8 cellular contexts compared by ENCODE assay signal in the genomic region with DNA sequence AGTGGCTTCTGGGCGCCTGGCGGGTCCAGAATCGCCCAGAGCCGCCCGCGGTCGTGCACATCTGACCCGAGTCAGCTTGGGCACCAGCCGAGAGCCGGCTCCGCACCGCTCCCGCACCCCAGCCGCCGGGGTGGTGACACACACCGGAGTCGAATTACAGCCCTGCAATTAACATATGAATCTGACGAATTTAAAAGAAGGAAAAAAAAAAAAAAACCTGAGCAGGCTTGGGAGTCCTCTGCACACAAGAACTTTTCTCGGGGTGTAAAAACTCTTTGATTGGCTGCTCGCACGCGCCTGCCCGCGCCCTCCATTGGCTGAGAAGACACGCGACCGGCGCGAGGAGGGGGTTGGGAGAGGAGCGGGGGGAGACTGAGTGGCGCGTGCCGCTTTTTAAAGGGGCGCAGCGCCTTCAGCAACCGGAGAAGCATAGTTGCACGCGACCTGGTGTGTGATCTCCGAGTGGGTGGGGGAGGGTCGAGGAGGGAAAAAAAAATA. TPM values are rescaled to one million over a fixed set of nuclear protein-coding genes. Genes with fewer than 3 reads are reported as not detected.
DNase-seq lines count a peak whose midpoint lies in the region; ATAC-seq and TF ChIP-seq lines count a peak whose summit lies in the region.

A gene with protein sequence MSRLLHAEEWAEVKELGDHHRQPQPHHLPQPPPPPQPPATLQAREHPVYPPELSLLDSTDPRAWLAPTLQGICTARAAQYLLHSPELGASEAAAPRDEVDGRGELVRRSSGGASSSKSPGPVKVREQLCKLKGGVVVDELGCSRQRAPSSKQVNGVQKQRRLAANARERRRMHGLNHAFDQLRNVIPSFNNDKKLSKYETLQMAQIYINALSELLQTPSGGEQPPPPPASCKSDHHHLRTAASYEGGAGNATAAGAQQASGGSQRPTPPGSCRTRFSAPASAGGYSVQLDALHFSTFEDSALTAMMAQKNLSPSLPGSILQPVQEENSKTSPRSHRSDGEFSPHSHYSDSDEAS (plus strand): TSS at position 422 of the 498 bp plus-strand sequence. CDS start 174 bp downstream, outside the sequence.

- peaks cover 26% of the 10 kb centered on the region for H3K27me3 Mint-ChIP-seq in memory B cell

- no peaks in the 10 kb centered on the region for H3K36me3 Mint-ChIP-seq in memory B cell

- peaks cover 27% of the 10 kb centered on the region for H3K27me3 ChIP-seq in MG63
- H3K27me3 ChIP-seq in brain microvascular endothelial cell (replicated peaks) = peaks cover 61% of the 10 kb centered on the region

- no peak within 1 kb of the TSS for H3K27ac Mint-ChIP-seq in memory B cell

- no peaks in the 10 kb centered on the region for H3K36me3 ChIP-seq in ES-I3 (ENCODE audit: insufficient read depth, low read length)
- H3K36me3 ChIP-seq in MG63 = no peaks in the 10 kb centered on the region
- H3K36me3 ChIP-seq in brain microvascular endothelial cell (replicated peaks) = no peaks in the 10 kb centered on the region

- no peak within 1 kb of the TSS for H3K27ac ChIP-seq in brain microvascular endothelial cell

- H3K4me1 Mint-ChIP-seq in memory B cell = peaks cover 4% of the 10 kb centered on the region

- DNase-seq in MG63 (peak; percentile 2), brain microvascular endothelial cell (no peak), memory B cell (ENCODE audit: low spot score in 2 of 2) (no peak), omental fat pad (ENCODE audit: low spot score) (no peak), NCI-H128 (lab: John Stamatoyannopoulos, UW; ENCODE audit: unreplicated experiment) (no peak)

- no peak for TF ChIP-seq POLR2A in GM18505 (IDR thresholded peaks at IDR 0.05; ENCODE audit: borderline replicate concordance, extremely low read depth, insufficient read depth, insufficient read length)

- no peak for ATAC-seq in memory B cell (ENCODE audit: low read depth)
- ATAC-seq in GM21825 (IDR thresholded peaks at IDR 0.05; ENCODE audit: unreplicated experiment) = no peak
- no peak for ATAC-seq in omental fat pad (ENCODE audit: low FRiP score)
- ATAC-seq in GM18505 (IDR thresholded peaks at IDR 0.05; ENCODE audit: unreplicated experiment) = no peak

- H3K9ac ChIP-seq in ES-I3 (ENCODE audit: low read depth, low read length) = peak within 1 kb of the TSS; percentile 49

- in situ Hi-C loops in brain microvascular endothelial cell (cut with HindIII; ENCODE audit: low pct_ligation_motif_present, low sequenced_read_pairs) = no loop called here

- peaks cover 5% of the 10 kb centered on the region for H3K4me1 ChIP-seq in ES-I3 (ENCODE audit: insufficient read depth, low read length)

- H3K9me3 ChIP-seq in ES-I3 (ENCODE audit: control insufficient read depth, insufficient read depth, low read length) = no peaks in the 10 kb centered on the region
- no peaks in the 10 kb centered on the region for H3K9me3 ChIP-seq in MG63

- no peak within 1 kb of the TSS for H3K4me3 ChIP-seq in MG63
- peak within 1 kb of the TSS; percentile 17 for H3K4me3 ChIP-seq in brain microvascular endothelial cell (ENCODE audit: low read depth, low read length)

- H3K4me3 Mint-ChIP-seq in memory B cell = peak within 1 kb of the TSS; percentile 65

- H3K9me3 Mint-ChIP-seq in memory B cell = no peaks in the 10 kb centered on the region

- TF ChIP-seq CTCF in brain microvascular endothelial cell (IDR thresholded peaks at IDR 0.05; ENCODE audit: low read depth, low read length, missing control alignments) (no peak), omental fat pad (IDR thresholded peaks at IDR 0.05) (no peak)

RNA-seq across cellular contexts. Expression of the gene that starts here (rescaled TPM):
- not detected in 2 replicates for total RNA-seq in MG63 (2014; rRNA removed; shearing (Covaris generic); ENCODE audit: low replicate concordance)
- total RNA-seq in omental fat pad = not detected

Comparison
In these comparisons a context has a peak if more than half of its experiments do, and no peak if none do; other contexts are left out.
1. Peak in DNase-seq in MG63; RNA of the gene not detected or under 1 TPM.